Comparison of ENCODE assay signal across 9 cellular contexts in the genomic region with DNA sequence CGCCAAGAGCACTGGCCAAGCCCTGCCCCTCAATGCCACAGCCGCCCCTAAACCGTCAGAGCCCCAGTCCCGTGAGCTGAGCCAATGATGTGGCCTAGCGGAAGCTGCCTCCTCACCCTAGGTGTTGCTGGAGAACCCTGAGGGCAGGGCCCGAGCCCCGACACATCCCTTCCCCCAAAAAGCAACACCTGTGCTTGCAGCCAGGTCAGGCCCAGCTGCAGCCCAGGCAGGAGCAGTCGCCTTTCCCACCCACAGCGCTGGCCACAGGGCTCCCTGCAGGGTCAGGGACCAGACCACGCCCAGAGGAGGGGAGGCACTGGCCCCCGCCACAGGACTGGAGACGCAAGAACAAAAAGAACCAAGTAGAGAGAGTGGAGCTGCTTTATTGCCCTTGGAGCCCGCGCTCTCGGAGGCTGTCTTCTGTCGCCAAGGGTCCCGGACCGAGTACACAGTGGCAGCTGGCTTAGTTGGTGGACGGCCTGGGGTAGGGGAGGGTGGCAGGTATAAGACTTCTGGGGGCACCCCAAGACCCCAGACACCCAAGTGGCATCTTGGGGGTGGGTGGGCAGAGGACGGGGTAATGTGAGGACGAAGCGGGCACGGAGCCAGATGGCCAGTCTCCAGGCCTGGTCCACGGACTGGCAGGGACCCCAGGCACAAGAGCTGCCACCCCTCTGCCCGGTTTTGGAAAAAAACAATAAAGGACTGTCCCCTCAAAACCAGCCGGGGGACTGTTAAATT. TPM values are rescaled to one million over a fixed set of nuclear protein-coding genes. Genes with fewer than 3 reads are reported as not detected.
A peak's percentile ranks its signal among the peaks of the same experiment; 100 is the strongest.
DNase-seq lines count a peak whose midpoint lies in the region; ATAC-seq and TF ChIP-seq lines count a peak whose summit lies in the region.
"Had no signal": no experiment of that assay in that cellular context is flagged by ENCODE, and none has a peak within 500 bp of the region (broad histone marks: within the 10 kb centered on the region; RNA-seq: fewer than 3 reads in every experiment).

No MANE protein-coding gene starts in this region.

- TF ChIP-seq CTCF in GM12865 (IDR thresholded peaks at IDR 0.05; ENCODE audit: insufficient read depth, low read depth, low read length, missing control alignments), result no peak
- TF ChIP-seq CTCF in mucosa of descending colon (IDR thresholded peaks at IDR 0.05), result no peak

- in situ Hi-C loops in ACHN (cut with HindIII; ENCODE audit: low pct_ligation_motif_present, low pct_unique_long_range_greater_than_20kb, low sequenced_read_pairs), result no loop called here

- H3K36me3 ChIP-seq in mucosa of descending colon (ENCODE audit: low read depth), result peaks cover 5% of the 10 kb centered on the region

- H3K4me1 ChIP-seq in mucosa of descending colon (ENCODE audit: low read depth), result peaks cover 8% of the 10 kb centered on the region

- intact Hi-C loops in mucosa of descending colon (cut with DNase I, micrococcal nuclease), result no loop called here

- H3K4me3 ChIP-seq in GM12865 (ENCODE audit: low read depth, low read length) (no peak overlapping the region), mucosa of descending colon (no peak overlapping the region)
- H3K4me3 ChIP-seq: thoracic aorta had no signal

- no peaks in the 10 kb centered on the region for H3K9me3 ChIP-seq in mucosa of descending colon
- H3K9me3 ChIP-seq: thoracic aorta had no signal

- ATAC-seq in SK-N-SH treated with all-trans-retinoic acid at 6 μM for 48 hours, result peak; percentile 8
- ATAC-seq in mucosa of descending colon, result no peak
- ATAC-seq in GM19463 (IDR thresholded peaks at IDR 0.05; ENCODE audit: unreplicated experiment), result no peak

- DNase-seq in NCI-H82 (lab: John Stamatoyannopoulos, UW), result peak; percentile 34
- no peak for DNase-seq in NCI-H82 treated with DMSO at 0.1 percent for 48 hours (lab: John Stamatoyannopoulos, UW; ENCODE audit: unreplicated experiment)
- DNase-seq in GM12865 (ENCODE audit: low read depth), result peak; percentile 64
- DNase-seq in mucosa of descending colon, result peak in 2 of 3 donors; percentile 43 to 55
- DNase-seq in NCI-H774 (lab: John Stamatoyannopoulos, UW), result no peak
- DNase-seq in ACHN, result no peak

TF ChIP-seq in SK-N-SH treated with all-trans-retinoic acid at 6 μM for 48 hours, 23 proteins besides CTCF, POLR2A, EP300 and RAD21:
- TF ChIP-seq ESRRG (CRISPR knock-in tag; IDR thresholded peaks at IDR 0.05) (no peak), ISL1 (CRISPR knock-in tag; IDR thresholded peaks at IDR 0.05) (no peak), PPARA (CRISPR knock-in tag; IDR thresholded peaks at IDR 0.05; ENCODE audit: borderline replicate concordance) (no peak), CSRNP3 (CRISPR knock-in tag; IDR thresholded peaks at IDR 0.05) (no peak), GLIS3 (CRISPR knock-in tag; IDR thresholded peaks at IDR 0.05) (no peak), ZFP3 (CRISPR knock-in tag; IDR thresholded peaks at IDR 0.05) (no peak), ZC3H10 (CRISPR knock-in tag; IDR thresholded peaks at IDR 0.05) (no peak), SNAI2 (CRISPR knock-in tag; IDR thresholded peaks at IDR 0.05) (no peak), ZFP30 (CRISPR knock-in tag; IDR thresholded peaks at IDR 0.05) (no peak), OSR1 (CRISPR knock-in tag; IDR thresholded peaks at IDR 0.05) (no peak), TCF4 (CRISPR knock-in tag; IDR thresholded peaks at IDR 0.05; ENCODE audit: borderline replicate concordance) (no peak), ZNF70 (CRISPR knock-in tag; IDR thresholded peaks at IDR 0.05) (no peak), RARB (CRISPR knock-in tag; IDR thresholded peaks at IDR 0.05) (no peak)
- TF ChIP-seq, protein P1, sequence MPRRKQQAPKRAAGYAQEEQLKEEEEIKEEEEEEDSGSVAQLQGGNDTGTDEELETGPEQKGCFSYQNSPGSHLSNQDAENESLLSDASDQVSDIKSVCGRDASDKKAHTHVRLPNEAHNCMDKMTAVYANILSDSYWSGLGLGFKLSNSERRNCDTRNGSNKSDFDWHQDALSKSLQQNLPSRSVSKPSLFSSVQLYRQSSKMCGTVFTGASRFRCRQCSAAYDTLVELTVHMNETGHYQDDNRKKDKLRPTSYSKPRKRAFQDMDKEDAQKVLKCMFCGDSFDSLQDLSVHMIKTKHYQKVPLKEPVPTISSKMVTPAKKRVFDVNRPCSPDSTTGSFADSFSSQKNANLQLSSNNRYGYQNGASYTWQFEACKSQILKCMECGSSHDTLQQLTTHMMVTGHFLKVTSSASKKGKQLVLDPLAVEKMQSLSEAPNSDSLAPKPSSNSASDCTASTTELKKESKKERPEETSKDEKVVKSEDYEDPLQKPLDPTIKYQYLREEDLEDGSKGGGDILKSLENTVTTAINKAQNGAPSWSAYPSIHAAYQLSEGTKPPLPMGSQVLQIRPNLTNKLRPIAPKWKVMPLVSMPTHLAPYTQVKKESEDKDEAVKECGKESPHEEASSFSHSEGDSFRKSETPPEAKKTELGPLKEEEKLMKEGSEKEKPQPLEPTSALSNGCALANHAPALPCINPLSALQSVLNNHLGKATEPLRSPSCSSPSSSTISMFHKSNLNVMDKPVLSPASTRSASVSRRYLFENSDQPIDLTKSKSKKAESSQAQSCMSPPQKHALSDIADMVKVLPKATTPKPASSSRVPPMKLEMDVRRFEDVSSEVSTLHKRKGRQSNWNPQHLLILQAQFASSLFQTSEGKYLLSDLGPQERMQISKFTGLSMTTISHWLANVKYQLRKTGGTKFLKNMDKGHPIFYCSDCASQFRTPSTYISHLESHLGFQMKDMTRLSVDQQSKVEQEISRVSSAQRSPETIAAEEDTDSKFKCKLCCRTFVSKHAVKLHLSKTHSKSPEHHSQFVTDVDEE (CRISPR knock-in tag; IDR thresholded peaks at IDR 0.05), result no peak

RNA-seq across cellular contexts. Expression of gene P2RY11, which starts 3.3 kb away (rescaled TPM):
- 10 to 100 TPM; 14.1 to 18.5 (median 16.9) TPM for total RNA-seq in mucosa of descending colon

RNA-seq across cellular contexts. Expression of gene EIF3G, which starts 4.9 kb away (rescaled TPM):
- total RNA-seq in mucosa of descending colon, result 100 to 1,000 TPM; 151 to 201 (median 152) TPM

RNA-seq across cellular contexts. Expression of gene PPAN, which starts 8.7 kb away (rescaled TPM):
- total RNA-seq in mucosa of descending colon, result 10 to 100 TPM; 36.4 to 42.0 (median 40.3) TPM

RNA-seq across cellular contexts. Expression of gene ANGPTL6, which starts 12.3 kb away (rescaled TPM):
- 1 to 10 TPM in 1 of 3 donors, under 1 TPM in 2; 0.32 to 1.2 (median 0.87) TPM for total RNA-seq in mucosa of descending colon
- total RNA-seq: thoracic aorta had no signal

RNA-seq across cellular contexts. Expression of gene SHFL, which starts 28.7 kb away (rescaled TPM):
- total RNA-seq in mucosa of descending colon, result 10 to 100 TPM; 26.9 to 41.5 (median 28.1) TPM

Comparison
In these comparisons a context has a peak if more than half of its experiments do, and no peak if none do; other contexts are left out.
1. DNase-seq: peak in NCI-H82 (single experiment), GM12865 (single experiment) and mucosa of descending colon (2 of 3); none in NCI-H82 treated with DMSO at 0.1 percent for 48 hours (single experiment), NCI-H774 (single experiment) and ACHN (single experiment).